ENCODE assay signal across 1 cellular context in the genomic region with DNA sequence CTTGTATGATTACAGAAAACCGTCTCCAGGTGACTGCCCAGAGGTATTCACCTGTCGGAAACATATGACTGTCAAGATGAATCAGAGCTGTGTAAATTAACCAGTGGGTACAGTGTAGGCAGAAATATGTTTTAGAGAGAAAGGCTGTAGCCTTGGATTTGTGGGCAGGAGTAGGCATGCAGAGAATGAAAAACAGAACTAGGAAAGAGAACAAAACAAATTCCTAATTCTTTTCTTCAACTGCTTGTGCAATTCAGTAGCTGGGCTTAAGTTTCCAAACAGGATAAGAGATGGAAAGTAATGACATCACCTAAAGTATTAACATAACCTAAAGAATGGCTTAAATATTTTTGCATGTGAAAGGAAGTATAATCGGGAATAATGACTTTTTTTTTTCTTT.
TF ChIP-seq lines count a peak whose summit lies in the region.

No MANE protein-coding gene starts in this region.

TF ChIP-seq in GM23338, 12 proteins besides CTCF, POLR2A, EP300 and RAD21 (continued from another document):
- TF ChIP-seq, protein P1, sequence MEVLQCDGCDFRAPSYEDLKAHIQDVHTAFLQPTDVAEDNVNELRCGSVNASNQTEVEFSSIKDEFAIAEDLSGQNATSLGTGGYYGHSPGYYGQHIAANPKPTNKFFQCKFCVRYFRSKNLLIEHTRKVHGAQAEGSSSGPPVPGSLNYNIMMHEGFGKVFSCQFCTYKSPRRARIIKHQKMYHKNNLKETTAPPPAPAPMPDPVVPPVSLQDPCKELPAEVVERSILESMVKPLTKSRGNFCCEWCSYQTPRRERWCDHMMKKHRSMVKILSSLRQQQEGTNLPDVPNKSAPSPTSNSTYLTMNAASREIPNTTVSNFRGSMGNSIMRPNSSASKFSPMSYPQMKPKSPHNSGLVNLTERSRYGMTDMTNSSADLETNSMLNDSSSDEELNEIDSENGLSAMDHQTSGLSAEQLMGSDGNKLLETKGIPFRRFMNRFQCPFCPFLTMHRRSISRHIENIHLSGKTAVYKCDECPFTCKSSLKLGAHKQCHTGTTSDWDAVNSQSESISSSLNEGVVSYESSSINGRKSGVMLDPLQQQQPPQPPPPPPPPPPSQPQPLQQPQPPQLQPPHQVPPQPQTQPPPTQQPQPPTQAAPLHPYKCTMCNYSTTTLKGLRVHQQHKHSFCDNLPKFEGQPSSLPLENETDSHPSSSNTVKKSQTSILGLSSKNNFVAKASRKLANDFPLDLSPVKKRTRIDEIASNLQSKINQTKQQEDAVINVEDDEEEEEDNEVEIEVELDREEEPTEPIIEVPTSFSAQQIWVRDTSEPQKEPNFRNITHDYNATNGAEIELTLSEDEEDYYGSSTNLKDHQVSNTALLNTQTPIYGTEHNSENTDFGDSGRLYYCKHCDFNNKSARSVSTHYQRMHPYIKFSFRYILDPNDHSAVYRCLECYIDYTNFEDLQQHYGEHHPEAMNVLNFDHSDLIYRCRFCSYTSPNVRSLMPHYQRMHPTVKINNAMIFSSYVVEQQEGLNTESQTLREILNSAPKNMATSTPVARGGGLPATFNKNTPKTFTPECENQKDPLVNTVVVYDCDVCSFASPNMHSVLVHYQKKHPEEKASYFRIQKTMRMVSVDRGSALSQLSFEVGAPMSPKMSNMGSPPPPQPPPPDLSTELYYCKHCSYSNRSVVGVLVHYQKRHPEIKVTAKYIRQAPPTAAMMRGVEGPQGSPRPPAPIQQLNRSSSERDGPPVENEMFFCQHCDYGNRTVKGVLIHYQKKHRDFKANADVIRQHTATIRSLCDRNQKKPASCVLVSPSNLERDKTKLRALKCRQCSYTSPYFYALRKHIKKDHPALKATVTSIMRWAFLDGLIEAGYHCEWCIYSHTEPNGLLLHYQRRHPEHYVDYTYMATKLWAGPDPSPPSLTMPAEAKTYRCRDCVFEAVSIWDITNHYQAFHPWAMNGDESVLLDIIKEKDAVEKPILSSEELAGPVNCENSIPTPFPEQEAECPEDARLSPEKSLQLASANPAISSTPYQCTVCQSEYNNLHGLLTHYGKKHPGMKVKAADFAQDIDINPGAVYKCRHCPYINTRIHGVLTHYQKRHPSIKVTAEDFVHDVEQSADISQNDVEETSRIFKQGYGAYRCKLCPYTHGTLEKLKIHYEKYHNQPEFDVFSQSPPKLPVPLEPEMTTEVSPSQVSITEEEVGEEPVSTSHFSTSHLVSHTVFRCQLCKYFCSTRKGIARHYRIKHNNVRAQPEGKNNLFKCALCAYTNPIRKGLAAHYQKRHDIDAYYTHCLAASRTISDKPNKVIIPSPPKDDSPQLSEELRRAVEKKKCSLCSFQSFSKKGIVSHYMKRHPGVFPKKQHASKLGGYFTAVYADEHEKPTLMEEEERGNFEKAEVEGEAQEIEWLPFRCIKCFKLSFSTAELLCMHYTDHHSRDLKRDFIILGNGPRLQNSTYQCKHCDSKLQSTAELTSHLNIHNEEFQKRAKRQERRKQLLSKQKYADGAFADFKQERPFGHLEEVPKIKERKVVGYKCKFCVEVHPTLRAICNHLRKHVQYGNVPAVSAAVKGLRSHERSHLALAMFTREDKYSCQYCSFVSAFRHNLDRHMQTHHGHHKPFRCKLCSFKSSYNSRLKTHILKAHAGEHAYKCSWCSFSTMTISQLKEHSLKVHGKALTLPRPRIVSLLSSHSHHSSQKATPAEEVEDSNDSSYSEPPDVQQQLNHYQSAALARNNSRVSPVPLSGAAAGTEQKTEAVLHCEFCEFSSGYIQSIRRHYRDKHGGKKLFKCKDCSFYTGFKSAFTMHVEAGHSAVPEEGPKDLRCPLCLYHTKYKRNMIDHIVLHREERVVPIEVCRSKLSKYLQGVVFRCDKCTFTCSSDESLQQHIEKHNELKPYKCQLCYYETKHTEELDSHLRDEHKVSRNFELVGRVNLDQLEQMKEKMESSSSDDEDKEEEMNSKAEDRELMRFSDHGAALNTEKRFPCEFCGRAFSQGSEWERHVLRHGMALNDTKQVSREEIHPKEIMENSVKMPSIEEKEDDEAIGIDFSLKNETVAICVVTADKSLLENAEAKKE (CRISPR knock-in tag; IDR thresholded peaks at IDR 0.05), result no peak
- no peak for TF ChIP-seq ZNF331 (CRISPR knock-in tag; IDR thresholded peaks at IDR 0.05; ENCODE audit: low read depth)
- no peak for TF ChIP-seq EZH2 (IDR thresholded peaks at IDR 0.05; ENCODE audit: low read depth, unreplicated experiment)
